10 cellular contexts compared by ENCODE assay signal in genomic region chr1:230127105-230128054, GRCh38.
DNase-seq lines count a peak whose midpoint lies in the region; ATAC-seq and TF ChIP-seq lines count a peak whose summit lies in the region.
"Had no signal": no experiment of that assay in that cellular context is flagged by ENCODE, and none has a peak within 500 bp of the region (broad histone marks: within the 10 kb centered on the region; RNA-seq: fewer than 3 reads in every experiment).

No MANE protein-coding gene starts in this region.

- peak; percentile 57 to 72 for ATAC-seq in natural killer cell treated with Interleukin-12 subunit alpha and Interleukin-12 subunit beta and Interleukin-15 and Interleukin-18, amount 100 ng/mL, for 72 hours
- ATAC-seq in HG03135 (IDR thresholded peaks at IDR 0.05; ENCODE audit: unreplicated experiment): no peak

- H3K27me3 Mint-ChIP-seq in natural killer cell treated with Interleukin-12 subunit alpha and Interleukin-12 subunit beta and Interleukin-15 and Interleukin-18, amount 100 ng/mL, for 72 hours: no peaks in the 10 kb centered on the region
- no peaks in the 10 kb centered on the region; the same call in 1 of the 2 replicates for H3K27me3 Mint-ChIP-seq in HFFc6 (ENCODE audit: insufficient read depth)

- H3K9ac ChIP-seq in BLaER1: peak overlapping the region; percentile 76

- no peaks in the 10 kb centered on the region for H3K9me3 ChIP-seq in BLaER1
- H3K9me3 ChIP-seq: thyroid gland had no signal

- H3K4me1 ChIP-seq in BLaER1: peaks cover 100% of the 10 kb centered on the region

- peak overlapping the region; percentile 69 for H3K4me3 Mint-ChIP-seq in natural killer cell treated with Interleukin-12 subunit alpha and Interleukin-12 subunit beta and Interleukin-15 and Interleukin-18, amount 100 ng/mL, for 72 hours
- no peak overlapping the region for H3K4me3 Mint-ChIP-seq in HFFc6

- H3K4me1 Mint-ChIP-seq in natural killer cell treated with Interleukin-12 subunit alpha and Interleukin-12 subunit beta and Interleukin-15 and Interleukin-18, amount 100 ng/mL, for 72 hours (ENCODE audit: low read depth in 2 of 2): peaks cover 65 to 75% of the 10 kb centered on the region in 2 donors
- peaks cover 50% of the 10 kb centered on the region for H3K4me1 Mint-ChIP-seq in HFFc6 (ENCODE audit: low read depth)

- H3K27ac ChIP-seq in BLaER1: peak overlapping the region; percentile 95
- H3K27ac ChIP-seq: C4-2B, thyroid gland had no signal

- peak; percentile 63 for DNase-seq in NCI-H82 (lab: John Stamatoyannopoulos, UW)
- DNase-seq in activated T-cell treated with anti-CD3 and anti-CD28 coated beads, Interleukin-2, amount 50 U/mL, for 48 hours: peak; percentile 55 to 68
- peak; percentile 69 for DNase-seq in natural killer cell treated with Interleukin-12 subunit alpha and Interleukin-12 subunit beta and Interleukin-15 and Interleukin-18, amount 100 ng/mL, for 72 hours (ENCODE audit: low spot score)
- DNase-seq in NCI-H1092 treated with DMSO at 0.1 percent for 48 hours (lab: John Stamatoyannopoulos, UW): no peak
- no peak for DNase-seq in HFFc6
- DNase-seq in NCI-H526 treated with DMSO at 0.1 percent for 48 hours (lab: John Stamatoyannopoulos, UW): no peak
- DNase-seq: thyroid gland had no signal

- H3K36me3 ChIP-seq in BLaER1: peaks cover 54% of the 10 kb centered on the region
- H3K36me3 ChIP-seq: thyroid gland had no signal

- 0 out of 2 replicates have a peak overlapping the region, but pooled peaks have one; percentile 4 for H3K4me3 ChIP-seq in BLaER1
- H3K4me3 ChIP-seq: thyroid gland had no signal

- no peaks in the 10 kb centered on the region for H3K36me3 Mint-ChIP-seq in natural killer cell treated with Interleukin-12 subunit alpha and Interleukin-12 subunit beta and Interleukin-15 and Interleukin-18, amount 100 ng/mL, for 72 hours
- peaks cover 4% of the 10 kb centered on the region; the same call in 1 of the 2 replicates for H3K36me3 Mint-ChIP-seq in HFFc6 (ENCODE audit: low read depth)

- H3K4me2 ChIP-seq in BLaER1: peak overlapping the region; percentile 91

- H4K20me1 ChIP-seq in BLaER1: peaks cover 66% of the 10 kb centered on the region

- H3K27ac Mint-ChIP-seq in natural killer cell treated with Interleukin-12 subunit alpha and Interleukin-12 subunit beta and Interleukin-15 and Interleukin-18, amount 100 ng/mL, for 72 hours: peak overlapping the region; percentile 40 to 61
- H3K27ac Mint-ChIP-seq in HFFc6: no peak overlapping the region

- TF ChIP-seq CTCF in HFFc6 (IDR thresholded peaks at IDR 0.05): no peak

- no peaks in the 10 kb centered on the region for H3K9me3 Mint-ChIP-seq in natural killer cell treated with Interleukin-12 subunit alpha and Interleukin-12 subunit beta and Interleukin-15 and Interleukin-18, amount 100 ng/mL, for 72 hours
- no peaks in the 10 kb centered on the region for H3K9me3 Mint-ChIP-seq in HFFc6

- H3K27me3 ChIP-seq in BLaER1: no peaks in the 10 kb centered on the region
- H3K27me3 ChIP-seq: thyroid gland had no signal

Comparison
In these comparisons a context has a peak if more than half of its experiments do, and no peak if none do; other contexts are left out.
1. DNase-seq: peak in NCI-H82 (single experiment), activated T-cell treated with anti-CD3 and anti-CD28 coated beads, Interleukin-2, amount 50 U/mL, for 48 hours (2 of 2) and natural killer cell treated with Interleukin-12 subunit alpha and Interleukin-12 subunit beta and Interleukin-15 and Interleukin-18, amount 100 ng/mL, for 72 hours (single experiment); none in NCI-H1092 treated with DMSO at 0.1 percent for 48 hours (single experiment), HFFc6 (single experiment) and NCI-H526 treated with DMSO at 0.1 percent for 48 hours (single experiment).